In the genomic region with DNA sequence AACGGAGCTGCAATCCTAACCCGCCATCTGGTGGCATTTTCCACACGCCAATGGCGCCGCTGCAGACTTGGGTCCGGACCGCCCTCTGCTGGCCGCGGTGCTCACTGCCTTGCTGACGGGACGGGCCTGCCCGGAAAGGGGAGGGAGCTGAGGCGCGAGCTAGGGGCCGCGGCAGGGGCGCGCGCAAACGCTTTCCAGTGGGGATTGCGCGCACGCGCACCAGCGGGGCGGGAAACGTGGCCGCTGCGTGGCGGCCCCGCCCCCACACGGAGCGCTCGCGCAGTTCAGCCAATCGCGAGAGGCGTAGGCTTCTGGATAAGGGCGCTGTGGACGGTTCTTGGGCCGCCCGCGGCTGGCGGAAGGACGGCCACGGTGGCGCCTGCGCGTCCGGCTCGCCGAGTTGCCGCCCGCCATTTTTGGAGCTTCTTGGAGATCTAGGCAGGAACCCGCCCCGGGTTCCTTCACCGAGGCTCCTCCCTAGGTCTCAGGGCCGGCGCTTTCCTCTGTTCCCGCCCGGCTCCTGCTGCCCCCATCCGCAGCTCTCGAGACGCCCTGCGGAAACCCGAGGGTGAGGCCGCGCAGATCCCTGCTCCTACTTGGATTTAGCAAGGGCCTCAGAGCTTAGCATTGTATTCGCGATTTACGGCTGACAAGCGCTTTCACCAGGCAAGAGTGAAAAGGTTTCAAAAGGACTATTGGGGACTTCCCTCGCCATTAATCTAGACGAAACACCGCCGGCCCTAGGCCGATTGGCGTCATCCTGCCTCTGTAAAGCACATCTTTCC, we compare ENCODE assay signal across 1 cellular context.
A peak's percentile ranks its signal among the peaks of the same experiment; 100 is the strongest.
TF ChIP-seq lines count a peak whose summit lies in the region.

TSS of gene STAG1 (minus strand) at position 52 of the 785 bp plus-strand sequence. CDS start 121,480 bp downstream, outside the sequence.

TF ChIP-seq in SK-N-SH, 30 proteins besides CTCF, POLR2A, EP300 and RAD21 (continued from another document):
- TF ChIP-seq, protein P1, sequence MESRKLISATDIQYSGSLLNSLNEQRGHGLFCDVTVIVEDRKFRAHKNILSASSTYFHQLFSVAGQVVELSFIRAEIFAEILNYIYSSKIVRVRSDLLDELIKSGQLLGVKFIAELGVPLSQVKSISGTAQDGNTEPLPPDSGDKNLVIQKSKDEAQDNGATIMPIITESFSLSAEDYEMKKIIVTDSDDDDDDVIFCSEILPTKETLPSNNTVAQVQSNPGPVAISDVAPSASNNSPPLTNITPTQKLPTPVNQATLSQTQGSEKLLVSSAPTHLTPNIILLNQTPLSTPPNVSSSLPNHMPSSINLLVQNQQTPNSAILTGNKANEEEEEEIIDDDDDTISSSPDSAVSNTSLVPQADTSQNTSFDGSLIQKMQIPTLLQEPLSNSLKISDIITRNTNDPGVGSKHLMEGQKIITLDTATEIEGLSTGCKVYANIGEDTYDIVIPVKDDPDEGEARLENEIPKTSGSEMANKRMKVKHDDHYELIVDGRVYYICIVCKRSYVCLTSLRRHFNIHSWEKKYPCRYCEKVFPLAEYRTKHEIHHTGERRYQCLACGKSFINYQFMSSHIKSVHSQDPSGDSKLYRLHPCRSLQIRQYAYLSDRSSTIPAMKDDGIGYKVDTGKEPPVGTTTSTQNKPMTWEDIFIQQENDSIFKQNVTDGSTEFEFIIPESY (IDR thresholded peaks at IDR 0.05; ENCODE audit: borderline replicate concordance, low read depth) = peak; percentile 74; the same call in 1 of the 2 replicates
- TF ChIP-seq TAF1 (IDR thresholded peaks at IDR 0.05; ENCODE audit: borderline replicate concordance, low read depth, low read length) (peak; percentile 63), FOXM1 (IDR thresholded peaks at IDR 0.05; ENCODE audit: low read depth) (no peak), RCOR1 (IDR thresholded peaks at IDR 0.05; ENCODE audit: low read length) (peak; percentile 42; the same call in 1 of the 2 replicates), RFX5 (IDR thresholded peaks at IDR 0.05; ENCODE audit: low read length) (peak; percentile 32; the same call in 1 of the 2 replicates), GABPA (IDR thresholded peaks at IDR 0.05; ENCODE audit: low read depth) (peak; percentile 36; the same call in 1 of the 2 replicates), PBX3 (IDR thresholded peaks at IDR 0.05) (0 out of 2 replicates have a peak, but pooled peaks have one; percentile 2), JUND (IDR thresholded peaks at IDR 0.05) (no peak), RXRA (IDR thresholded peaks at IDR 0.05; ENCODE audit: borderline replicate concordance, low read depth) (no peak), MEF2A (IDR thresholded peaks at IDR 0.05; ENCODE audit: borderline replicate concordance, low read depth) (no peak), POLR2AphosphoS5 (IDR thresholded peaks at IDR 0.05; ENCODE audit: low read depth, low read length) (peak; percentile 69), NFIC (IDR thresholded peaks at IDR 0.05; ENCODE audit: borderline replicate concordance) (no peak; the same call in 1 of the 2 replicates), YY1 (IDR thresholded peaks at IDR 0.05; ENCODE audit: low read depth) (peak; percentile 83), ELF1 (IDR thresholded peaks at IDR 0.05) (peak; percentile 46), FOXJ3 (CRISPR knock-in tag; IDR thresholded peaks at IDR 0.05) (no peak), NRF1 (IDR thresholded peaks at IDR 0.05; ENCODE audit: low read depth, low read length) (peak; percentile 87), CHD2 (IDR thresholded peaks at IDR 0.05; ENCODE audit: low read length, partially characterized antibody) (peak; percentile 96)
- TF ChIP-seq, protein P2, sequence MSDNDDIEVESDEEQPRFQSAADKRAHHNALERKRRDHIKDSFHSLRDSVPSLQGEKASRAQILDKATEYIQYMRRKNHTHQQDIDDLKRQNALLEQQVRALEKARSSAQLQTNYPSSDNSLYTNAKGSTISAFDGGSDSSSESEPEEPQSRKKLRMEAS (IDR thresholded peaks at IDR 0.05; ENCODE audit: low read depth) = peak; percentile 74
